ENCODE assay signal across 9 cellular contexts in the genomic region with DNA sequence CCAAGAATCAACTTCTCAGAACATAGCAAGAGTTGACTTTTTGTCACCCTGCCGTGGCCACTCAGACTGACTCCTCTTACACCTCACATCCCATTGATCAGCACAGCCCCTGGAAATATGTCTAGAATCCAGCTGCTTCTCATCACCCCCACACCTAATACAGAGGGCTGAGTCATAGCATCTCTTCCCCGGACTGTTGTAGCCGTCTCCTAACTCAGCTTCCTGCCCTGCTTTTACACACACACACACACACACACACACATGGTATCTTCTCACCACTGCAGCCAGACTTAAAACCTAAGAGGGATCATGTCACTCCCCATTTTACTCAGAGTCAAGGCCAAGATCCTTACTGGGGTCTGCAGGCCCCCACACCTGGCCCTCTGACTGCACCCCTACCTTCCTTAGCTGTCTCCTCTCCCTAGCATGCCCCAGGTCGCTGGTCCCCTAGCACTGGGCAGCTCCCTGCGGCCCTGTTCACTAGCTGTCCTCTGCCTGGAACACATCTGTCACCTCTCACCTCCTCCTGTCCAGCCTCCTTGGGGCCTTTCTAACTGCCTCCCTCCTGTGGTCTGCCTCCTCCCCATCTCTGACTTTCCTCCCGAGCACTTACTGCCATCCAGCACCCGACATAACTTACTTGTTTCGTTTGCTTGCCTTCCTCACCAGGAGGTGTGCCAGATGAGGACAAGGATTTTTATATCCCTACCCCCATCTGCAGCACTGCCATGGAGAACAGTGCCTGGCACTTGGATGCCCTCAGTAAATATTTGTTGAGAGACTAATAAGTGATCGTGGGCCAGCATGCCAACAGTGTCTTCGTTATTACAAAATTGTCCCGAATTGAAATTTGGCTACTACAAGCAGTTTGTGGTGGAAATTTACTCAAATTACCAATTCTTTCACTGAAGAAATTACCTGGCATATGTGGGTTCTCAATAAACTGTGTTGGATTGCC.
DNase-seq lines count a peak whose midpoint lies in the region; ATAC-seq, FAIRE-seq and TF ChIP-seq lines count a peak whose summit lies in the region.
"Had no signal": no experiment of that assay in that cellular context is flagged by ENCODE, and none has a peak within 500 bp of the region (broad histone marks: within the 10 kb centered on the region; RNA-seq: fewer than 3 reads in every experiment).

No MANE protein-coding gene starts in this region.

- no peak overlapping the region for H4K8ac ChIP-seq in H9 (replicated peaks; ENCODE audit: insufficient read length, low read depth, low read length)

- H3K56ac ChIP-seq in H9 (ENCODE audit: insufficient read length, low read depth, low read length) = no peak overlapping the region

- H4K5ac ChIP-seq in H9 (ENCODE audit: insufficient read length, low read depth, low read length) = no peak overlapping the region

- H2AFZ ChIP-seq in H9 (ENCODE audit: low read length) = no peak overlapping the region

- DNase-seq in A549 (ENCODE audit: low read depth in 1 of 2, low spot score in 1 of 2) = peak; percentile 83 to 89
- DNase-seq in H9 = no peak
- DNase-seq in activated CD4-positive, alpha-beta T cell treated with anti-CD3 and anti-CD28 coated beads, Interleukin-2, amount 10 ng/mL, durations not matched to agents 7 days and 5 days = peak; percentile 26
- peak; percentile 85 for DNase-seq in glomerular visceral epithelial cell (ENCODE audit: extremely low spot score)
- DNase-seq in H7 = no peak
- DNase-seq in ureter (ENCODE audit: low spot score) = no peak

- no peak for TF ChIP-seq POLR2A in A549 (IDR thresholded peaks at IDR 0.05; ENCODE audit: low read length)

- TF ChIP-seq CTCF in A549 (IDR thresholded peaks at IDR 0.05) (no peak), H9 (conservative IDR thresholded peaks at IDR 0.05) (no peak)

- no peaks in the 10 kb centered on the region for H3K27me3 ChIP-seq in H9 (ENCODE audit: insufficient read depth, low read length)
- H3K27me3 ChIP-seq in subcutaneous abdominal adipose tissue (ENCODE audit: control insufficient read depth in 5 of 5, insufficient read depth in 4 of 5, low read length in 5 of 5) = no peaks in the 10 kb centered on the region
- H3K27me3 ChIP-seq in H7 (ENCODE audit: control insufficient read depth, insufficient read depth, low read length) = no peaks in the 10 kb centered on the region

- CTCF ChIA-PET in A549 (lab: Yijun Ruan, JAX) = interaction anchor here (0.9 to 16.2 kb wide), 8 partner anchors 11 to 921 kb away, joined by 3 to 320 read pairs (median 4); no protein-coding TSS in a partner anchor
- CTCF ChIA-PET in activated CD4-positive, alpha-beta T cell treated with anti-CD3 and anti-CD28 coated beads, Interleukin-2, amount 10 ng/mL, durations not matched to agents 7 days and 5 days (lab: Charles Lee) = interaction anchor here (0.8 to 1.4 kb wide), 4 partner anchors 9 to 26 kb away, joined by 4 read pairs; no protein-coding TSS in a partner anchor

- H3K36me3 ChIP-seq in subcutaneous abdominal adipose tissue (ENCODE audit: control insufficient read depth in 5 of 5, insufficient read depth in 5 of 5, low read length in 5 of 5) (peaks cover 0 to 4% (median 3%) of the 10 kb centered on the region in 5 donors), H7 (replicated peaks; ENCODE audit: control insufficient read depth, insufficient read depth, low read length) (no peaks in the 10 kb centered on the region)

- no peaks in the 10 kb centered on the region for H3K27me3 Mint-ChIP-seq in H9 (ENCODE audit: low read depth)
- H3K27me3 Mint-ChIP-seq in activated CD4-positive, alpha-beta T cell treated with anti-CD3 and anti-CD28 coated beads, Interleukin-2, amount 10 ng/mL, durations not matched to agents 7 days and 5 days = no peaks in the 10 kb centered on the region

- WGBS in A549 (ENCODE audit: missing lambda C conversion rate) = 1% methylated on average over 11 of the region's 11 CpGs
- no CpG with 5 or more reads among the region's 11 CpGs for WGBS in H9 (ENCODE audit: extremely low coverage, insufficient read length, low lambda C conversion rate)

- H3K27ac ChIP-seq in A549 (peak overlapping the region; percentile 95 to 98), H9 (ENCODE audit: insufficient read length, low read depth, low read length) (no peak overlapping the region), subcutaneous abdominal adipose tissue (ENCODE audit: low read depth, low read length) (peak overlapping the region; percentile 89)

- no peak overlapping the region for H2BK12ac ChIP-seq in H9 (ENCODE audit: insufficient read length, low read depth, low read length)

- H3K36me3 Mint-ChIP-seq in H9 (ENCODE audit: insufficient read depth in 1 of 3, low read depth in 3 of 3) = no peaks in the 10 kb centered on the region
- H3K36me3 Mint-ChIP-seq in activated CD4-positive, alpha-beta T cell treated with anti-CD3 and anti-CD28 coated beads, Interleukin-2, amount 10 ng/mL, durations not matched to agents 7 days and 5 days (ENCODE audit: low read depth) = peaks cover 2% of the 10 kb centered on the region

- no peak overlapping the region for H2BK5ac ChIP-seq in H9 (ENCODE audit: insufficient read length, low read length)

- peaks cover 0 to 2% of the 10 kb centered on the region in 2 experiments; a peak in 2 of 5 replicates for H3K9me3 Mint-ChIP-seq in H9
- no peaks in the 10 kb centered on the region for H3K9me3 Mint-ChIP-seq in activated CD4-positive, alpha-beta T cell treated with anti-CD3 and anti-CD28 coated beads, Interleukin-2, amount 10 ng/mL, durations not matched to agents 7 days and 5 days

- H2AK5ac ChIP-seq in H9 (ENCODE audit: insufficient read length, low read length) = no peak overlapping the region

- H3K27ac Mint-ChIP-seq in H9 = peak overlapping the region in 2 of 3 experiments; percentile 42 to 77; a peak in 3 of 7 replicates
- peak overlapping the region; percentile 85 for H3K27ac Mint-ChIP-seq in activated CD4-positive, alpha-beta T cell treated with anti-CD3 and anti-CD28 coated beads, Interleukin-2, amount 10 ng/mL, durations not matched to agents 7 days and 5 days

- H3K4me3 Mint-ChIP-seq in H9 = no peak overlapping the region; a peak in 1 of 5 replicates
- peak overlapping the region; percentile 8 for H3K4me3 Mint-ChIP-seq in activated CD4-positive, alpha-beta T cell treated with anti-CD3 and anti-CD28 coated beads, Interleukin-2, amount 10 ng/mL, durations not matched to agents 7 days and 5 days

- H3K14ac ChIP-seq in H9 (ENCODE audit: insufficient read depth, low read length) = no peak overlapping the region

- H3K23me2 ChIP-seq in H9 (ENCODE audit: insufficient read length, low read depth, low read length, poor library complexity, severe bottlenecking) = no peaks in the 10 kb centered on the region

- ATAC-seq in A549 (peak; percentile 69 to 75), GM18517 (IDR thresholded peaks at IDR 0.05; ENCODE audit: unreplicated experiment) (no peak)

- H3K4me2 ChIP-seq in A549 (peak overlapping the region; percentile 92), H9 (ENCODE audit: insufficient read depth, insufficient read length, low read length) (no peak overlapping the region)

- H3K4me3 ChIP-seq in A549 (peak overlapping the region; percentile 39), subcutaneous abdominal adipose tissue (ENCODE audit: low read depth in 1 of 5, low read length in 5 of 5) (no peak overlapping the region), H7 (ENCODE audit: insufficient read depth, low read depth, low read length) (no peak overlapping the region)

- POLR2A ChIA-PET in A549 (lab: Yijun Ruan, JAX) = interaction anchor here (0.5 to 4.1 kb wide), 4 partner anchors 63 to 1306 kb away, joined by 3 to 32 read pairs (median 5); no protein-coding TSS in a partner anchor
- POLR2A ChIA-PET in activated CD4-positive, alpha-beta T cell treated with anti-CD3 and anti-CD28 coated beads, Interleukin-2, amount 10 ng/mL, durations not matched to agents 7 days and 5 days (lab: Charles Lee) = interaction anchor here (0.7 kb wide), 1 partner anchor 124 kb away, joined by 3 read pairs; the partner anchor contains the start of gene BTBD10

- no peak for FAIRE-seq in A549 (lab: Jason Lieb, UNC)
- FAIRE-seq: GM18507 had no signal

- no peak overlapping the region for H3T11ph ChIP-seq in H9 (ENCODE audit: low read length)

- TF ChIP-seq RAD21 in A549 (conservative IDR thresholded peaks at IDR 0.05 in 1 of 2, IDR thresholded peaks at IDR 0.05 in 1 of 2) = no peak; a peak in 1 of 5 replicates

- no peak overlapping the region for H3K18ac ChIP-seq in H9 (ENCODE audit: insufficient read length, low read depth, low read length)

- H2BK15ac ChIP-seq in H9 (ENCODE audit: low read depth, low read length) = no peak overlapping the region

- no peaks in the 10 kb centered on the region for H3K79me2 ChIP-seq in H9 (ENCODE audit: insufficient read depth, low read length)

- no peaks in the 10 kb centered on the region for H4K20me1 ChIP-seq in H9 (ENCODE audit: control insufficient read depth, insufficient read depth, insufficient read length)

- H4K91ac ChIP-seq in H9 (ENCODE audit: insufficient read length, low read depth, low read length) = no peak overlapping the region

- no peak overlapping the region for H3K4ac ChIP-seq in H9 (ENCODE audit: low read depth, low read length)

- H3K9me3 ChIP-seq in A549 (no peaks in the 10 kb centered on the region), H9 (ENCODE audit: control insufficient read depth, low read depth, low read length) (no peaks in the 10 kb centered on the region), subcutaneous abdominal adipose tissue (ENCODE audit: control insufficient read depth in 5 of 5, low read length in 5 of 5) (no peaks in the 10 kb centered on the region)

- H3K79me1 ChIP-seq in H9 (ENCODE audit: insufficient read depth, low read depth, low read length, poor library complexity, severe bottlenecking) = no peaks in the 10 kb centered on the region

- H2BK120ac ChIP-seq in H9 (ENCODE audit: low read depth, low read length, poor library complexity, severe bottlenecking) = no peak overlapping the region

- H3K9ac ChIP-seq in H9 (ENCODE audit: extremely low read depth, insufficient read length, low read length) (no peak overlapping the region), subcutaneous abdominal adipose tissue (ENCODE audit: low read length in 5 of 5) (peak overlapping the region in 3 of 5 donors; percentile 48 to 63 (median 50))

- peak; percentile 27 to 38; a peak in 2 of 5 replicates for TF ChIP-seq EP300 in A549 (IDR thresholded peaks at IDR 0.05)

- H3K23ac ChIP-seq in H9 (ENCODE audit: insufficient read length, low read depth, low read length) = no peak overlapping the region

- H3K4me1 ChIP-seq in A549 (peaks cover 89% of the 10 kb centered on the region), H9 (ENCODE audit: insufficient read depth, low read length) (no peaks in the 10 kb centered on the region), subcutaneous abdominal adipose tissue (ENCODE audit: control insufficient read depth in 5 of 5, insufficient read depth in 5 of 5, low read length in 5 of 5) (peaks cover 8 to 59% (median 43%) of the 10 kb centered on the region in 5 donors)

- peaks cover 9 to 18% of the 10 kb centered on the region in 2 experiments for H3K4me1 Mint-ChIP-seq in H9
- H3K4me1 Mint-ChIP-seq in activated CD4-positive, alpha-beta T cell treated with anti-CD3 and anti-CD28 coated beads, Interleukin-2, amount 10 ng/mL, durations not matched to agents 7 days and 5 days = peaks cover 55% of the 10 kb centered on the region

- no peak overlapping the region for H2BK20ac ChIP-seq in H9 (ENCODE audit: low read depth, low read length, poor library complexity, severe bottlenecking)

TF ChIP-seq in A549, 52 proteins besides CTCF, POLR2A, EP300 and RAD21 (continues in another document):
- TF ChIP-seq GATA3 (IDR thresholded peaks at IDR 0.05; ENCODE audit: borderline replicate concordance) = peak; percentile 60

Comparison
In these comparisons a context has a peak if more than half of its experiments do, and no peak if none do; other contexts are left out.
1. DNase-seq: peak in A549 (2 of 2), activated CD4-positive, alpha-beta T cell treated with anti-CD3 and anti-CD28 coated beads, Interleukin-2, amount 10 ng/mL, durations not matched to agents 7 days and 5 days (single experiment) and glomerular visceral epithelial cell (single experiment); none in H9 (single experiment), H7 (single experiment) and ureter (single experiment).